Comparison of ENCODE assay signal across 8 cellular contexts in the genomic region with DNA sequence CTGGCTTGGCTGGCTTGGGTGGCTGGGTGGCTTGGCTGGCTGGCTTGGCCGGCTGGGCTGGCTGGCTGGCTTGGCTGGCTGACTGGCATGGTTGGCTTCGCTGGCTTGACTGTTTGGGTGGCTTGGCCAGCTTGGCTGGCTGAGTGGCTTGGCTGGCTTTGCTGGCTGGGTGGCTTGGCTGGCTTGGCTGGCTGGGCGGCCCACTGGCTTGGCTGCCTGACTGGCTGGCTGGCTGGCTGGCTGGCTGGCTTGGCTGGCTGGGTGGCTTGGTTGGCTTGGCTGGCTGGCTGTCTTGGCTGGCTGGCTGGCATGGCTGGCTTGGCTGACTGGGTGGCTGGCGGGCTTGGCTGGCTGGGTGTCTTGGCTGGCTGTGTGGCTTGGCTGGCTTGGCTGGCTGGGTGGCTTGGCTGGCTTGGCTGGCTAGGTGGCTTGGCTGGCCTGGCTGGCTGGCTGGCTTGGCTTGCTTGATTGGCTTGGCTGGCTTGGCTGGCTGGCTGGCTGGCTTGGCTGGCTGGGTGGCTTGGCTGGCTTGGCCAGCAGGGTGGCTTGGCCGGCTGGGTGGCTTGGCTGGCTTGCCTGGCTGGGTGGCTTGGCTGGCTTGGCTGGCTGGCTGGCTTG.
DNase-seq lines count a peak whose midpoint lies in the region; ATAC-seq and TF ChIP-seq lines count a peak whose summit lies in the region.
"Not testable (repeated sequence)": the region's sequence is repeated elsewhere in the genome, so short reads cannot be mapped to it uniquely, and the experiment has no call there.

No MANE protein-coding gene starts in this region.

- not testable (repeated sequence) for H3K4me3 ChIP-seq in adrenal gland, lower lobe of right lung, thoracic aorta

- intact Hi-C loops in CD14-positive monocyte (cut with micrococcal nuclease); activated B cell treated with CpG ODN at 0.5 μM for 24 hours (cut with micrococcal nuclease); adrenal gland (cut with DNase I); head of caudate nucleus (cut with DNase I); lower lobe of right lung (cut with DNase I): not testable (repeated sequence)

- peaks cover 4 to 16% (median 15%) of the 10 kb centered on the region in 7 donors for H3K9me3 Mint-ChIP-seq in CD14-positive monocyte
- not testable (repeated sequence) for H3K9me3 Mint-ChIP-seq in activated B cell treated with CpG ODN at 0.5 μM for 24 hours; activated T-cell treated with anti-CD3 and anti-CD28 coated beads, Interleukin-2, amount 50 U/mL, for 24 hours; progenitor cell of endocrine pancreas (ENCODE audit: low read depth)

- H3K27me3 ChIP-seq in adrenal gland; lower lobe of right lung (ENCODE audit: low read depth); thoracic aorta (replicated peaks; ENCODE audit: insufficient read depth): not testable (repeated sequence)

- not testable (repeated sequence) for H3K27me3 Mint-ChIP-seq in CD14-positive monocyte (ENCODE audit: low read depth in 3 of 3); activated B cell treated with CpG ODN at 0.5 μM for 24 hours; activated T-cell treated with anti-CD3 and anti-CD28 coated beads, Interleukin-2, amount 50 U/mL, for 24 hours; progenitor cell of endocrine pancreas

- DNase-seq in CD14-positive monocyte (ENCODE audit: low spot score) (peak; percentile 81), activated B cell treated with CpG ODN at 0.5 μM for 24 hours (peak; percentile 57), adrenal gland (peak; percentile 0 to 81 (median 25)), head of caudate nucleus (peak in 40 of 42 donors; percentile 2 to 79 (median 40)), lower lobe of right lung (peak; percentile 92), progenitor cell of endocrine pancreas (ENCODE audit: low spot score, unreplicated experiment) (peak; percentile 64), thoracic aorta (ENCODE audit: low spot score) (peak; percentile 2)
- DNase-seq in activated T-cell treated with anti-CD3 and anti-CD28 coated beads, Interleukin-2, amount 50 U/mL, for 24 hours: peak; percentile 48

- H3K27ac Mint-ChIP-seq in CD14-positive monocyte; activated B cell treated with CpG ODN at 0.5 μM for 24 hours; activated T-cell treated with anti-CD3 and anti-CD28 coated beads, Interleukin-2, amount 50 U/mL, for 24 hours; progenitor cell of endocrine pancreas: not testable (repeated sequence)

- CTCF ChIA-PET in activated B cell treated with CpG ODN at 0.5 μM for 24 hours (lab: Charles Lee): not testable (repeated sequence)

- not testable (repeated sequence) for ATAC-seq in activated B cell treated with CpG ODN at 0.5 μM for 24 hours (ENCODE audit: low read depth)
- ATAC-seq in lower lobe of right lung: peak; percentile 19 to 70
- peak; percentile 20 for ATAC-seq in thoracic aorta (ENCODE audit: insufficient number of reproducible peaks, low FRiP score, low read depth)

- not testable (repeated sequence) for TF ChIP-seq POLR2A in adrenal gland (IDR thresholded peaks at IDR 0.05)

- 50 to 65% (median 61%) methylated on average over 3 to 5 of the region's 5 CpGs for WGBS in adrenal gland, 4 donors

- not testable (repeated sequence) for H3K4me1 Mint-ChIP-seq in CD14-positive monocyte; activated B cell treated with CpG ODN at 0.5 μM for 24 hours; activated T-cell treated with anti-CD3 and anti-CD28 coated beads, Interleukin-2, amount 50 U/mL, for 24 hours (ENCODE audit: low read depth); progenitor cell of endocrine pancreas (ENCODE audit: low read depth)

- not testable (repeated sequence) for H3K4me3 Mint-ChIP-seq in CD14-positive monocyte; activated B cell treated with CpG ODN at 0.5 μM for 24 hours; activated T-cell treated with anti-CD3 and anti-CD28 coated beads, Interleukin-2, amount 50 U/mL, for 24 hours; progenitor cell of endocrine pancreas (ENCODE audit: low read depth)

- not testable (repeated sequence) for H3K36me3 Mint-ChIP-seq in CD14-positive monocyte; activated B cell treated with CpG ODN at 0.5 μM for 24 hours (ENCODE audit: low read depth); activated T-cell treated with anti-CD3 and anti-CD28 coated beads, Interleukin-2, amount 50 U/mL, for 24 hours (ENCODE audit: low read depth); progenitor cell of endocrine pancreas (ENCODE audit: insufficient read depth)

- not testable (repeated sequence) for TF ChIP-seq CTCF in CD14-positive monocyte (IDR thresholded peaks at IDR 0.05); activated B cell treated with CpG ODN at 0.5 μM for 24 hours (IDR thresholded peaks at IDR 0.05); adrenal gland (IDR thresholded peaks at IDR 0.05); lower lobe of right lung (IDR thresholded peaks at IDR 0.05); progenitor cell of endocrine pancreas (IDR thresholded peaks at IDR 0.05; ENCODE audit: unreplicated experiment); thoracic aorta (IDR thresholded peaks at IDR 0.05)

- not testable (repeated sequence) for H3K9me3 ChIP-seq in adrenal gland (replicated peaks in 1 of 3); lower lobe of right lung; thoracic aorta

- H3K36me3 ChIP-seq in adrenal gland (replicated peaks in 1 of 2); lower lobe of right lung; thoracic aorta: not testable (repeated sequence)

- not testable (repeated sequence) for H3K27ac ChIP-seq in adrenal gland, lower lobe of right lung, thoracic aorta

- H3K4me1 ChIP-seq in adrenal gland (replicated peaks in 1 of 2); lower lobe of right lung; thoracic aorta (ENCODE audit: control insufficient read depth in 1 of 2, low read depth in 2 of 2): not testable (repeated sequence)

- POLR2A ChIA-PET in activated B cell treated with CpG ODN at 0.5 μM for 24 hours (lab: Charles Lee): not testable (repeated sequence)

Comparison
In these comparisons a context has a peak if more than half of its experiments do, and no peak if none do; other contexts are left out.
1. DNase-seq: peak in every context shown above with its lines; median percentile 92 in lower lobe of right lung; 81 in CD14-positive monocyte; 64 in progenitor cell of endocrine pancreas; 57 in activated B cell treated with CpG ODN at 0.5 μM for 24 hours; 48 in activated T-cell treated with anti-CD3 and anti-CD28 coated beads, Interleukin-2, amount 50 U/mL, for 24 hours; 40 in head of caudate nucleus; 25 in adrenal gland; 2 in thoracic aorta.